Comparison of ENCODE assay signal across 7 cellular contexts in genomic region chr7:1466524-1467271, GRCh38. TPM values are rescaled to one million over a fixed set of nuclear protein-coding genes. Genes with fewer than 3 reads are reported as not detected.
DNase-seq lines count a peak whose midpoint lies in the region; ATAC-seq, FAIRE-seq and TF ChIP-seq lines count a peak whose summit lies in the region.

No MANE protein-coding gene starts in this region.

- no peaks in the 10 kb centered on the region for H4K20me1 ChIP-seq in K562 (replicated peaks; ENCODE audit: control insufficient read depth, insufficient read depth, low read length)

- peak in 1 of 2 experiments; percentile 19; a peak in 1 of 4 replicates for TF ChIP-seq RAD21 in K562 (CRISPR knock-in tag; conservative IDR thresholded peaks at IDR 0.05 in 1 of 2, IDR thresholded peaks at IDR 0.05 in 1 of 2)

- BruUV-seq in K562 (replicated peaks; lab: Mats Ljungman, UMichigan) = no TSS peak

- ATAC-seq in K562 (peak; percentile 38), HG03045 (IDR thresholded peaks at IDR 0.05; ENCODE audit: unreplicated experiment) (no peak)

- WGBS in K562 (ENCODE audit: insufficient coverage, low coverage, missing lambda C conversion rate) = 72% methylated on average over 10 of the region's 17 CpGs
- whole genome bisulfite sequencing in thyroid gland, 2 donors = 28 to 39% methylated on average over 5 to 7 of the region's 17 CpGs

- TF ChIP-seq POLR2A in K562 (conservative IDR thresholded peaks at IDR 0.05) (no peak), thyroid gland (IDR thresholded peaks at IDR 0.05) (no peak)

- POLR2A ChIA-PET in K562 (lab: Yijun Ruan, JAX) = interaction anchor here (0.6 to 1.0 kb wide), 3 partner anchors 18 to 366 kb away, joined by 3 read pairs; no protein-coding TSS in a partner anchor

- peak; percentile 46 for FAIRE-seq in K562 (lab: Jason Lieb, UNC)
- no peak for FAIRE-seq in kidney (lab: Jason Lieb, UNC)
- no peak for FAIRE-seq in D721Med (lab: Jason Lieb, UNC)

- no peak for TF ChIP-seq EP300 in K562 (IDR thresholded peaks at IDR 0.05; ENCODE audit: low read length)

- intact Hi-C loops in K562 (cut with micrococcal nuclease) = no loop called here
- intact Hi-C loops in kidney (cut with DNase I) = no loop called here
- intact Hi-C loops in thyroid gland (cut with DNase I) = no loop called here

- H3K9me3 ChIP-seq in HUES6 (ENCODE audit: control insufficient read depth, insufficient read depth, low read depth, low read length) (no peaks in the 10 kb centered on the region), K562 (replicated peaks; ENCODE audit: control insufficient read depth, insufficient read depth, low read depth, low read length) (no peaks in the 10 kb centered on the region), kidney (ENCODE audit: control insufficient read depth in 1 of 2, low read length in 2 of 2) (no peaks in the 10 kb centered on the region), thyroid gland (no peaks in the 10 kb centered on the region)

- no peak overlapping the region for H2AFZ ChIP-seq in K562 (ENCODE audit: low read depth, low read length)

- TF ChIP-seq CTCF in K562 (IDR thresholded peaks at IDR 0.05 in 2 of 3, conservative IDR thresholded peaks at IDR 0.05 in 1 of 3; ENCODE audit: insufficient read depth in 2 of 3, low read depth in 1 of 3, low read length in 3 of 3) (peak in 2 of 3 experiments; percentile 5 to 28; a peak in 2 of 6 replicates), kidney (IDR thresholded peaks at IDR 0.05; ENCODE audit: borderline replicate concordance, extremely low read depth, insufficient read depth) (no peak), thyroid gland (IDR thresholded peaks at IDR 0.05) (peak in 1 of 6 experiments; percentile 6), D721Med (IDR thresholded peaks at IDR 0.05; ENCODE audit: insufficient read depth, missing control alignments) (no peak)

- in situ Hi-C loops in K562 (cut with MboI) = loop anchor here (5.0 kb wide), 1 partner anchor 34 kb away; no protein-coding TSS in a partner anchor

- H3K4me3 ChIP-seq in HUES6 (ENCODE audit: low read depth, low read length) = no peak overlapping the region
- no peak overlapping the region for H3K4me3 ChIP-seq in K562
- H3K4me3 ChIP-seq in kidney (ENCODE audit: low read length in 2 of 2) = no peak overlapping the region
- no peak overlapping the region for H3K4me3 ChIP-seq in thyroid gland (replicated peaks in 1 of 3)

- peaks cover 10% of the 10 kb centered on the region for H3K4me1 ChIP-seq in HUES6 (ENCODE audit: control insufficient read depth, insufficient read depth, low read length)
- H3K4me1 ChIP-seq in K562 (replicated peaks in 1 of 2; ENCODE audit: control insufficient read depth in 2 of 2, insufficient read depth in 2 of 2, low read length in 2 of 2) = peaks cover 20 to 81% of the 10 kb centered on the region in 2 experiments
- peaks cover 0 to 9% of the 10 kb centered on the region in 2 donors for H3K4me1 ChIP-seq in kidney (ENCODE audit: control insufficient read depth in 1 of 2, insufficient read depth in 1 of 2, low read depth in 1 of 2, low read length in 2 of 2)
- peaks cover 6 to 12% of the 10 kb centered on the region in 2 donors for H3K4me1 ChIP-seq in thyroid gland

- H3K9me1 ChIP-seq in K562 (ENCODE audit: control insufficient read depth, insufficient read depth, low read length) = no peaks in the 10 kb centered on the region

- H3K4me2 ChIP-seq in K562 (ENCODE audit: insufficient read depth, low read length) = no peak overlapping the region

- DNase-seq in K562 (ENCODE audit: extremely low read depth in 1 of 4, low spot score in 3 of 4) = peak; percentile 55 to 63 (median 62)
- DNase-seq in kidney = peak; percentile 97
- peak; percentile 79 to 88 for DNase-seq in thyroid gland
- DNase-seq in D721Med (ENCODE audit: insufficient read length, low spot score) = no peak
- no peak for DNase-seq in GM19240 (ENCODE audit: insufficient read length, low spot score)

- peaks cover 34% of the 10 kb centered on the region for H3K36me3 ChIP-seq in HUES6 (ENCODE audit: control insufficient read depth, insufficient read depth, low read length)
- H3K36me3 ChIP-seq in K562 (ENCODE audit: control insufficient read depth, insufficient read depth, low read length) = peaks cover 20% of the 10 kb centered on the region; the same call in 1 of the 3 replicates
- H3K36me3 ChIP-seq in kidney (ENCODE audit: control insufficient read depth in 1 of 2, insufficient read depth in 2 of 2, low read length in 2 of 2) = no peaks in the 10 kb centered on the region
- peaks cover 14 to 16% of the 10 kb centered on the region in 2 donors for H3K36me3 ChIP-seq in thyroid gland

- H3K27me3 ChIP-seq in HUES6 (ENCODE audit: control insufficient read depth, insufficient read depth, low read length) = no peaks in the 10 kb centered on the region
- no peaks in the 10 kb centered on the region for H3K27me3 ChIP-seq in K562 (ENCODE audit: control insufficient read depth in 2 of 2, insufficient read depth in 2 of 2, low read length in 2 of 2)
- no peaks in the 10 kb centered on the region for H3K27me3 ChIP-seq in thyroid gland

- CTCF ChIA-PET in K562 (lab: Yijun Ruan, JAX; ENCODE audit: low intra/inter-chr PET ratio) = no interaction called here

- no peaks in the 10 kb centered on the region; the same call in 2 of the 3 replicates for H3K79me2 ChIP-seq in K562 (ENCODE audit: control insufficient read depth, insufficient read depth, low read length)

- peak overlapping the region; percentile 36 for H3K9ac ChIP-seq in HUES6 (ENCODE audit: low read length)
- H3K9ac ChIP-seq in K562 (ENCODE audit: insufficient read depth in 1 of 2, low read depth in 2 of 2, low read length in 2 of 2) = peak overlapping the region in 1 of 2 experiments; percentile 84; a peak in 3 of 4 replicates
- H3K9ac ChIP-seq in kidney (ENCODE audit: low read length in 2 of 2) = no peak overlapping the region

- H3K27ac ChIP-seq in HUES6 (ENCODE audit: low read depth, low read length) (no peak overlapping the region), K562 (ENCODE audit: extremely low read depth, low read depth, low read length) (no peak overlapping the region; the same call in 2 of the 3 replicates), kidney (ENCODE audit: low read depth in 2 of 2, low read length in 2 of 2) (peak overlapping the region; percentile 71 to 80), thyroid gland (peak overlapping the region; percentile 10 to 34 (median 33))

TF ChIP-seq in K562, 482 proteins besides CTCF, POLR2A, EP300 and RAD21:
- TF ChIP-seq POLR2G (IDR thresholded peaks at IDR 0.05; ENCODE audit: low read depth, low read length) (peak; percentile 59), CTBP1 (IDR thresholded peaks at IDR 0.05; ENCODE audit: borderline replicate concordance) (peak; percentile 26; the same call in 1 of the 2 replicates), ZBTB7A (IDR thresholded peaks at IDR 0.05; ENCODE audit: borderline replicate concordance, control insufficient read depth, low read depth, low read length) (peak; percentile 61; the same call in 1 of the 2 replicates), CBFB (CRISPR knock-in tag; IDR thresholded peaks at IDR 0.05) (0 out of 2 replicates have a peak, but pooled peaks have one; percentile 28), BRCA1 (IDR thresholded peaks at IDR 0.05) (no peak), BRCA1 (CRISPR knock-in tag; IDR thresholded peaks at IDR 0.05) (no peak), ZNF282 (CRISPR knock-in tag; IDR thresholded peaks at IDR 0.05) (no peak)

RNA-seq across cellular contexts. Expression of gene MICALL2, which starts 7.4 kb away (rescaled TPM):
- 266 and 844 TPM in 2 replicates for total RNA-seq in K562 (2011; cell fraction: chromatin; rRNA removed; ENCODE audit: low replicate concordance)
- total RNA-seq in K562 (2011; cell fraction: nucleolus; rRNA removed) = 502 and 577 TPM in 2 replicates
- total RNA-seq in K562 (2011; cell fraction: nucleoplasm; rRNA removed) = 359 and 406 TPM in 2 replicates
- 59.0 and 71.5 TPM in 2 replicates for total RNA-seq in K562 (2014; rRNA removed)
- 6.9 and 9.5 TPM in 2 replicates for total RNA-seq in K562 (2014; rRNA removed; fragmentation: Illumina TruSeq; extraction: Trizol)
- total RNA-seq in K562 (2015; rRNA removed; fragmentation: Illumina TruSeq; extraction: Trizol) = 26.9 and 32.7 TPM in 2 replicates
- 102 and 103 TPM in 2 replicates for total RNA-seq in K562 (2021)
- polyA plus RNA-seq in K562 (2011; rRNA removed) = 17.0 and 42.5 TPM in 2 replicates
- polyA plus RNA-seq in K562 (2011; cell fraction: cytosol; rRNA removed) = 14.6 and 28.0 TPM in 2 replicates
- polyA plus RNA-seq in K562 (2011; cell fraction: nucleus; rRNA removed) = 444 and 528 TPM in 2 replicates
- 61.2 and 74.6 TPM in 2 replicates for polyA plus RNA-seq in K562 (2012)
- 13.2 and 29.8 TPM in 2 replicates for polyA plus RNA-seq in K562 (2014; fragmentation: Illumina TruSeq; extraction: Trizol)
- polyA plus RNA-seq in K562 (2014; fragmentation: Nextera tagmentation; extraction: Ambion mirVana) = 1 to 10 TPM; 1.8 to 2.2 TPM
- polyA plus RNA-seq in K562 (2014; rRNA removed) = 91.2 and 99.3 TPM in 2 replicates
- 53.2 and 57.7 TPM in 2 replicates for polyA minus RNA-seq in K562 (2011; rRNA and poly(A)+ RNA removed)
- 17.9 and 22.2 TPM in 2 replicates for polyA minus RNA-seq in K562 (2011; cell fraction: cytosol; rRNA and poly(A)+ RNA removed)
- polyA minus RNA-seq in K562 (2011; cell fraction: nucleus; rRNA and poly(A)+ RNA removed) = 91.7 and 109 TPM in 2 replicates
- 53.4 TPM for total RNA-seq in kidney
- polyA plus RNA-seq in kidney (ENCODE audit: insufficient read depth, low read depth, low replicate concordance) = 16.6 TPM
- 10 to 100 TPM; 10.0 to 16.6 (median 14.3) TPM for total RNA-seq in thyroid gland

RNA-seq across cellular contexts. Expression of gene INTS1, which starts 37.5 kb away (rescaled TPM):
- total RNA-seq in K562 (2011; cell fraction: chromatin; rRNA removed; ENCODE audit: low replicate concordance) = 67.2 and 276 TPM in 2 replicates
- total RNA-seq in K562 (2011; cell fraction: nucleolus; rRNA removed) = 199 and 200 TPM in 2 replicates
- 92.5 and 92.7 TPM in 2 replicates for total RNA-seq in K562 (2011; cell fraction: nucleoplasm; rRNA removed)
- total RNA-seq in K562 (2014; rRNA removed) (34.9 and 39.7 TPM in 2 replicates), K562 (2014; rRNA removed; fragmentation: Illumina TruSeq; extraction: Trizol) (4.1 and 6.8 TPM in 2 replicates), K562 (2015; rRNA removed; fragmentation: Illumina TruSeq; extraction: Trizol) (19.2 and 20.1 TPM in 2 replicates), K562 (2021) (105 and 119 TPM in 2 replicates), kidney (91.3 TPM), thyroid gland (10 to 100 TPM; 34.5 to 72.3 (median 65.5) TPM)
- polyA plus RNA-seq in K562 (2011; rRNA removed) (12.0 and 28.0 TPM in 2 replicates), K562 (2014; fragmentation: Illumina TruSeq; extraction: Trizol) (18.5 and 66.3 TPM in 2 replicates), K562 (2014; fragmentation: Nextera tagmentation; extraction: Ambion mirVana) (1 to 10 TPM in 1 of 2 experiments, under 1 TPM in 1; 0.34 to 1.7 TPM), K562 (2014; rRNA removed) (46.7 and 55.1 TPM in 2 replicates), kidney (ENCODE audit: insufficient read depth, low read depth, low replicate concordance) (62.8 TPM)
- polyA plus RNA-seq in K562 (2011; cell fraction: cytosol; rRNA removed) = 17.5 and 46.7 TPM in 2 replicates
- 146 and 297 TPM in 2 replicates for polyA plus RNA-seq in K562 (2011; cell fraction: nucleus; rRNA removed)
- polyA plus RNA-seq in K562 (2012) = 62.7 and 64.6 TPM in 2 replicates
- 9.8 and 11.1 TPM in 2 replicates for polyA minus RNA-seq in K562 (2011; rRNA and poly(A)+ RNA removed)
- 38.7 and 69.3 TPM in 2 replicates for polyA minus RNA-seq in K562 (2011; cell fraction: cytosol; rRNA and poly(A)+ RNA removed)
- polyA minus RNA-seq in K562 (2011; cell fraction: nucleus; rRNA and poly(A)+ RNA removed) = 52.6 and 57.9 TPM in 2 replicates

Comparison
In these comparisons a context has a peak if more than half of its experiments do, and no peak if none do; other contexts are left out.
1. H3K27ac ChIP-seq: peak in kidney (2 of 2) and thyroid gland (3 of 3); none in HUES6 (single experiment) and K562 (single experiment).
2. DNase-seq: peak in K562 (4 of 4), kidney (single experiment) and thyroid gland (2 of 2); none in D721Med (single experiment) and GM19240 (single experiment).
3. CTCF ChIP-seq: peak in K562 (2 of 3); none in kidney (single experiment) and D721Med (single experiment).